ENCODE assay signal across 1 cellular context in genomic region chr2:47346-48218, GRCh38.
TF ChIP-seq lines count a peak whose summit lies in the region.

No MANE protein-coding gene starts in this region.

TF ChIP-seq in SK-N-SH treated with all-trans-retinoic acid at 6 μM for 48 hours, 23 proteins besides CTCF, POLR2A, EP300 and RAD21 (continued from another document):
- no peak for TF ChIP-seq CSRNP3 (CRISPR knock-in tag; IDR thresholded peaks at IDR 0.05)
- no peak for TF ChIP-seq ZFP30 (CRISPR knock-in tag; IDR thresholded peaks at IDR 0.05)
- TF ChIP-seq PPARA (CRISPR knock-in tag; IDR thresholded peaks at IDR 0.05; ENCODE audit: borderline replicate concordance): no peak
TF ChIP-seq in SK-N-SH treated with all-trans-retinoic acid at 6 μM for 48 hours: peak in this region for 0.
